In genomic region chr5:94893404-94894145, GRCh38 we compare ENCODE assay signal across 9 cellular contexts.
DNase-seq lines count a peak whose midpoint lies in the region; ATAC-seq and TF ChIP-seq lines count a peak whose summit lies in the region.
"Had no signal": no experiment of that assay in that cellular context is flagged by ENCODE, and none has a peak within 500 bp of the region (broad histone marks: within the 10 kb centered on the region; RNA-seq: fewer than 3 reads in every experiment).

No MANE protein-coding gene starts in this region.

- intact Hi-C loops in lower leg skin (cut with DNase I; ENCODE audit: low total_unique reads) (no loop called here), aorta (cut with DNase I) (no loop called here)

- in situ Hi-C loops in HAP-1 (cut with MboI; ENCODE audit: low sequenced_read_pairs): no loop called here

- 61 to 65% methylated on average over 5 of the region's 5 CpGs for WGBS in lower leg skin, 2 donors
- 39% methylated on average over 5 of the region's 5 CpGs for WGBS in aorta, 2 donors

- no peak overlapping the region for H3K27ac ChIP-seq in aorta (ENCODE audit: low read depth in 1 of 2, low read length in 2 of 2)

- H3K4me1 ChIP-seq in HAP-1 (no peaks in the 10 kb centered on the region), aorta (ENCODE audit: control insufficient read depth in 1 of 2, insufficient read depth in 2 of 2, low read length in 2 of 2) (no peaks in the 10 kb centered on the region)

- H3K4me3 ChIP-seq in HAP-1: no peak overlapping the region
- H3K4me3 ChIP-seq in lower leg skin (ENCODE audit: low read depth, poor library complexity, severe bottlenecking): no peak overlapping the region
- H3K4me3 ChIP-seq in aorta (ENCODE audit: low read length in 2 of 2): no peak overlapping the region

- H3K36me3 ChIP-seq in HAP-1 (replicated peaks) (no peaks in the 10 kb centered on the region), aorta (ENCODE audit: control insufficient read depth in 1 of 2, insufficient read depth in 2 of 2, low read length in 1 of 2) (no peaks in the 10 kb centered on the region)

- ATAC-seq in SK-N-SH treated with all-trans-retinoic acid at 6 μM for 48 hours (peak; percentile 79), GM18868 (IDR thresholded peaks at IDR 0.05; ENCODE audit: unreplicated experiment) (no peak), aorta (ENCODE audit: low FRiP score) (no peak)

- H3K27me3 ChIP-seq in HAP-1 (ENCODE audit: low read depth): peaks cover 80% of the 10 kb centered on the region
- no peaks in the 10 kb centered on the region for H3K27me3 ChIP-seq in aorta (ENCODE audit: control insufficient read depth in 1 of 2, insufficient read depth in 2 of 2, low read length in 1 of 2)

- no peaks in the 10 kb centered on the region for H3K9me3 ChIP-seq in HAP-1
- no peaks in the 10 kb centered on the region for H3K9me3 ChIP-seq in aorta (ENCODE audit: control insufficient read depth, low read length)

- TF ChIP-seq POLR2A in lower leg skin (IDR thresholded peaks at IDR 0.05): no peak

- DNase-seq in Ammon's horn (ENCODE audit: low spot score): peak; percentile 52
- peak; percentile 24 to 75 for DNase-seq in HAP-1 (ENCODE audit: low spot score in 2 of 2)
- peak; percentile 36 for DNase-seq in iPS-NIHi7 (ENCODE audit: extremely low spot score)
- DNase-seq in lower leg skin (ENCODE audit: low spot score in 2 of 2): no peak
- no peak for DNase-seq in aorta
- no peak for DNase-seq in effector CD8-positive, alpha-beta T cell (lab: John Stamatoyannopoulos, UW)
- DNase-seq: activated naive CD4-positive, alpha-beta T cell treated with anti-CD3 and anti-CD28 coated beads for 36 hours had no signal

- TF ChIP-seq CTCF in lower leg skin (IDR thresholded peaks at IDR 0.05): no peak

TF ChIP-seq in SK-N-SH treated with all-trans-retinoic acid at 6 μM for 48 hours, 23 proteins besides CTCF, POLR2A, EP300 and RAD21:
- TF ChIP-seq BACH2 (CRISPR knock-in tag; IDR thresholded peaks at IDR 0.05; ENCODE audit: borderline replicate concordance): no peak
- TF ChIP-seq ZNF8 (CRISPR knock-in tag; IDR thresholded peaks at IDR 0.05): 0 out of 2 replicates have a peak, but pooled peaks have one; percentile 22
TF ChIP-seq in SK-N-SH treated with all-trans-retinoic acid at 6 μM for 48 hours: peak in this region for 1.

Comparison
In these comparisons a context has a peak if more than half of its experiments do, and no peak if none do; other contexts are left out.
1. DNase-seq: peak in Ammon's horn (single experiment), HAP-1 (2 of 2) and iPS-NIHi7 (single experiment); none in lower leg skin (0 of 2), aorta (0 of 2) and effector CD8-positive, alpha-beta T cell (single experiment).